ENCODE assay signal across 10 cellular contexts in genomic region chr17:6753565-6753964, GRCh38. TPM values are rescaled to one million over a fixed set of nuclear protein-coding genes. Genes with fewer than 3 reads are reported as not detected.
A peak's percentile ranks its signal among the peaks of the same experiment; 100 is the strongest.
DNase-seq lines count a peak whose midpoint lies in the region; ATAC-seq, FAIRE-seq and TF ChIP-seq lines count a peak whose summit lies in the region.
"Had no signal": no experiment of that assay in that cellular context is flagged by ENCODE, and none has a peak within 500 bp of the region (broad histone marks: within the 10 kb centered on the region; RNA-seq: fewer than 3 reads in every experiment).

No MANE protein-coding gene starts in this region.

- H3K4me3 ChIP-seq in heart left ventricle (peak overlapping the region in 2 of 12 donors; percentile 1 to 17), mammary epithelial cell (replicated peaks in 1 of 3; ENCODE audit: insufficient read depth in 1 of 3, low read depth in 2 of 3, low read length in 3 of 3) (no peak overlapping the region), upper lobe of right lung (no peak overlapping the region)
- H3K4me3 ChIP-seq: SK-N-MC had no signal

- H3K9me3 ChIP-seq in heart left ventricle (no peaks in the 10 kb centered on the region), mammary epithelial cell (replicated peaks; ENCODE audit: insufficient read depth, low read length) (no peaks in the 10 kb centered on the region), upper lobe of right lung (no peaks in the 10 kb centered on the region)

- H3K27ac Mint-ChIP-seq in mesothelial cell of epicardium: peak overlapping the region; percentile 48

- ATAC-seq in heart left ventricle (no peak), left ventricle myocardium superior (no peak), upper lobe of right lung (no peak), HG02840 (IDR thresholded peaks at IDR 0.05; ENCODE audit: low FRiP score, unreplicated experiment) (no peak)

- no peak overlapping the region for H3K4me3 Mint-ChIP-seq in mesothelial cell of epicardium

- dilution Hi-C loops in mammary epithelial cell (cut with HindIII; ENCODE audit: low sequenced_read_pairs): no loop called here

- H4K20me1 ChIP-seq in mammary epithelial cell (ENCODE audit: insufficient read depth, low read length): no peaks in the 10 kb centered on the region

- TF ChIP-seq POLR2A in heart left ventricle (IDR thresholded peaks at IDR 0.05): no peak

- H3K4me1 ChIP-seq in heart left ventricle: peaks cover 0 to 69% (median 40%) of the 10 kb centered on the region in 12 donors
- peaks cover 24% of the 10 kb centered on the region for H3K4me1 ChIP-seq in mammary epithelial cell (ENCODE audit: insufficient read depth, low read length)
- peaks cover 48% of the 10 kb centered on the region for H3K4me1 ChIP-seq in upper lobe of right lung

- intact Hi-C loops in heart left ventricle (cut with DNase I) (loop anchor here in 5 of 10 donors (10.0 kb wide), 5 partner anchors 81 to 271 kb away; partner anchors contain the start of genes RNASEK (in 2 of the 5), BCL6B (in 1 of the 5) and TEKT1 (in 1 of the 5)), left ventricle myocardium superior (cut with micrococcal nuclease) (no loop called here), mammary epithelial cell (cut with micrococcal nuclease) (loop anchor here (2.0 kb wide), 2 partner anchors 43 to 259 kb away; partner anchors contain the start of gene RNASEK), upper lobe of right lung (cut with DNase I) (no loop called here), head of caudate nucleus (cut with DNase I) (no loop called here)

- H2AFZ ChIP-seq in mammary epithelial cell (ENCODE audit: low read depth, low read length): peak overlapping the region; percentile 22

- peak overlapping the region; percentile 4 for H3K4me2 ChIP-seq in mammary epithelial cell (ENCODE audit: insufficient read depth, low read depth, low read length)

- DNase-seq in heart left ventricle: no peak
- no peak for DNase-seq in left ventricle myocardium superior
- no peak for DNase-seq in mammary epithelial cell
- DNase-seq in mesothelial cell of epicardium (ENCODE audit: low spot score in 2 of 2, unreplicated experiment in 2 of 2): no peak
- no peak for DNase-seq in upper lobe of right lung
- no peak for DNase-seq in frontal cortex (ENCODE audit: low spot score in 2 of 2)
- DNase-seq in head of caudate nucleus: no peak
- DNase-seq: NCI-H2227 treated with DMSO at 0.1 percent for 48 hours had no signal

- H3K36me3 Mint-ChIP-seq in mesothelial cell of epicardium: no peaks in the 10 kb centered on the region

- in situ Hi-C loops in mammary epithelial cell (cut with MboI; ENCODE audit: low sequenced_read_pairs in 2 of 2): no loop called here

- no peak overlapping the region for H3K9ac ChIP-seq in mammary epithelial cell (ENCODE audit: insufficient read depth, low read length)

- WGBS in heart left ventricle, 4 donors: 47 to 54% (median 51%) methylated on average over 7 of the region's 7 CpGs
- 90% methylated on average over 7 of the region's 7 CpGs for WGBS in mammary epithelial cell (ENCODE audit: low coverage, missing lambda C conversion rate)

- CTCF ChIA-PET in mammary epithelial cell (lab: Charles Lee; ENCODE audit: low non-redundant PET): no interaction called here

- peaks cover 4% of the 10 kb centered on the region for H3K9me3 Mint-ChIP-seq in mesothelial cell of epicardium

- peaks cover 25% of the 10 kb centered on the region for H3K27me3 Mint-ChIP-seq in mesothelial cell of epicardium (ENCODE audit: low read depth)

- H3K36me3 ChIP-seq in heart left ventricle (peaks cover 0 to 7% (median 0%) of the 10 kb centered on the region in 9 donors), mammary epithelial cell (ENCODE audit: insufficient read depth, low read length) (no peaks in the 10 kb centered on the region), upper lobe of right lung (no peaks in the 10 kb centered on the region)

- H3K27me3 ChIP-seq in heart left ventricle (no peaks in the 10 kb centered on the region), mammary epithelial cell (ENCODE audit: insufficient read depth, low read length) (no peaks in the 10 kb centered on the region), upper lobe of right lung (no peaks in the 10 kb centered on the region)

- no peak for FAIRE-seq in frontal cortex (lab: Jason Lieb, UNC)

- peaks cover 15% of the 10 kb centered on the region for H3K4me1 Mint-ChIP-seq in mesothelial cell of epicardium

- no TSS peak for BruUV-seq in mammary epithelial cell (replicated peaks; lab: Mats Ljungman, UMichigan)

- H3K79me2 ChIP-seq in mammary epithelial cell (ENCODE audit: insufficient read depth, low read length): no peaks in the 10 kb centered on the region

- no peak for TF ChIP-seq CTCF in heart left ventricle (IDR thresholded peaks at IDR 0.05)
- no peak for TF ChIP-seq CTCF in mammary epithelial cell (conservative IDR thresholded peaks at IDR 0.05 in 1 of 2, IDR thresholded peaks at IDR 0.05 in 1 of 2; ENCODE audit: extremely low read depth in 1 of 2, insufficient read depth in 1 of 2, low read depth in 1 of 2, low read length in 2 of 2)
- TF ChIP-seq CTCF in mesothelial cell of epicardium (IDR thresholded peaks at IDR 0.05; ENCODE audit: unreplicated experiment): no peak
- no peak for TF ChIP-seq CTCF in upper lobe of right lung (IDR thresholded peaks at IDR 0.05)

- H3K27ac ChIP-seq in heart left ventricle: peak overlapping the region; percentile 45 to 97 (median 86)
- peak overlapping the region; percentile 92 for H3K27ac ChIP-seq in mammary epithelial cell (ENCODE audit: insufficient read depth, low read depth, low read length)
- peak overlapping the region; percentile 83 for H3K27ac ChIP-seq in upper lobe of right lung
- H3K27ac ChIP-seq: SK-N-MC had no signal

RNA-seq across cellular contexts. Expression of gene XAF1, which starts 2.3 kb away (rescaled TPM):
- 10 to 100 TPM in 8 of 9 donors, 1 to 10 TPM in 1; 9.5 to 77.8 (median 24.9) TPM for total RNA-seq in heart left ventricle
- 10 to 100 TPM; 12.1 to 38.3 TPM for polyA plus RNA-seq in heart left ventricle
- total RNA-seq in left ventricle myocardium superior: 18.7 TPM
- total RNA-seq in mammary epithelial cell: 1 to 10 TPM in 1 of 2 donors, under 1 TPM in 1; 0.71 to 8.7 TPM
- 0.14 TPM for polyA plus RNA-seq in mammary epithelial cell
- polyA minus RNA-seq in mammary epithelial cell: not detected
- total RNA-seq in mesothelial cell of epicardium: 4.5 to 8.1 TPM (median 5.1 TPM) in 3 replicates
- 89.0 TPM for total RNA-seq in upper lobe of right lung
- total RNA-seq in frontal cortex: 2.0 TPM

RNA-seq across cellular contexts. Expression of gene FBXO39, which starts 22.4 kb away (rescaled TPM):
- total RNA-seq in heart left ventricle (under 1 TPM in 2 of 9 donors, not detected in 7; 0.19 to 0.20 TPM), left ventricle myocardium superior (not detected), mammary epithelial cell (under 1 TPM; 0.56 to 0.67 TPM), mesothelial cell of epicardium (not detected in 3 replicates), upper lobe of right lung (0.49 TPM), frontal cortex (not detected)
- polyA plus RNA-seq in heart left ventricle (under 1 TPM; 0.14 to 0.19 TPM), mammary epithelial cell (0.31 TPM)
- 4.0 TPM for polyA minus RNA-seq in mammary epithelial cell

RNA-seq across cellular contexts. Expression of gene SLC13A5, which starts 40.4 kb away (rescaled TPM):
- total RNA-seq in heart left ventricle (under 1 TPM in 1 of 9 donors, not detected in 8; 0.72 TPM), left ventricle myocardium superior (not detected), mammary epithelial cell (under 1 TPM in 1 of 2 donors, not detected in 1; 0.67 TPM), mesothelial cell of epicardium (0.18 to 0.47 TPM (median 0.38 TPM) in 3 replicates), upper lobe of right lung (not detected), frontal cortex (0.41 TPM)
- polyA plus RNA-seq in heart left ventricle (under 1 TPM in 1 of 2 donors, not detected in 1; 0.06 TPM), mammary epithelial cell (0.20 TPM)
- polyA minus RNA-seq in mammary epithelial cell: not detected
